Comparison of ENCODE assay signal across 11 cellular contexts in genomic region chr12:129245769-129246168, GRCh38.
"Had no signal": no experiment of that assay in that cellular context is flagged by ENCODE, and none has a peak within 500 bp of the region (broad histone marks: within the 10 kb centered on the region; RNA-seq: fewer than 3 reads in every experiment).

No MANE protein-coding gene starts in this region.

- H3K4me3 ChIP-seq: GM23248, GM23338, HAP-1 had no signal

- H3K4me2 ChIP-seq: GM23338 had no signal

- H2AFZ ChIP-seq: GM23248, GM23338 had no signal

- H3K9ac ChIP-seq: GM23248 had no signal

- ATAC-seq: GM23338, HCT116 had no signal

- H3K4me1 ChIP-seq: HAP-1 had no signal

- FAIRE-seq: H1, H54 had no signal

- H3K27ac ChIP-seq: GM23248 had no signal

- H3K9me3 ChIP-seq: HAP-1 had no signal

- DNase-seq: GM23248, GOT3, H7, H9, HCEC 1CT, HFFc6 had no signal

- H3K36me3 ChIP-seq: HAP-1 had no signal
